ENCODE assay signal across 9 cellular contexts in the genomic region with DNA sequence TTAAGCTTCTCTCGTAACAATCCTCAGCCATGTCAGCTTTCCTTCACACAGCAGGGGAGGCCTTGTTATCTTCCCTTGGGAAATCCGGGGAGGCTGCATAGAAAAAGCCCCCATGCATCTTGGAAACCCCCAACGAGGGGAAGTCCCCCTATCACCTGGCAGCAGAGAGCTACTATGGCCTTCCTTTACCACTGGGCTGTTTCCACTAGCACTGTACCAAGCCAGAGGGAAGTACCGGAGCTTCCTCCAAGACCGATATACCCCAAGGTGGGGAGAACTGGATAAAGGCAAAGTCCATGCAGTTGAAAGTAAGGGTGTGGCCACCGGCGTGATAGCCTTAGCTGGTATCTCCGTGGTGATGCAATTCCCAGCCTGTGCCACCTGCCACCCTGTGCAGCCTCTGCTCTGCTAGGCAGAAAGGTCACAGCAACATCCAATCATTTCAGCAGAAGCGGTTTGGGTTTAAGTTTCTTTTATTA. TPM values are rescaled to one million over a fixed set of nuclear protein-coding genes. Genes with fewer than 3 reads are reported as not detected.
DNase-seq lines count a peak whose midpoint lies in the region; ATAC-seq, FAIRE-seq and TF ChIP-seq lines count a peak whose summit lies in the region.
"Had no signal": no experiment of that assay in that cellular context is flagged by ENCODE, and none has a peak within 500 bp of the region (broad histone marks: within the 10 kb centered on the region; RNA-seq: fewer than 3 reads in every experiment).

No MANE protein-coding gene starts in this region.

- ATAC-seq in GM19397 (IDR thresholded peaks at IDR 0.05; ENCODE audit: unreplicated experiment) (peak; percentile 41), HG03521 (IDR thresholded peaks at IDR 0.05; ENCODE audit: unreplicated experiment) (no peak), HG03139 (IDR thresholded peaks at IDR 0.05; ENCODE audit: unreplicated experiment) (no peak)

- H3K9ac ChIP-seq in HUES48 (ENCODE audit: low read depth, low read length) (no peak overlapping the region), H1 (replicated peaks in 1 of 4; ENCODE audit: extremely low read depth in 1 of 4, low read depth in 3 of 4, low read length in 3 of 4) (no peak overlapping the region)

- no peak overlapping the region for H3K18ac ChIP-seq in H1 (ENCODE audit: extremely low read depth, low read length)

- H3K4me3 ChIP-seq in HUES48 (ENCODE audit: low read depth, low read length) (no peak overlapping the region), H1 (ENCODE audit: extremely low read depth in 1 of 4, insufficient read depth in 2 of 4, low read depth in 3 of 4, low read length in 4 of 4) (no peak overlapping the region), SJCRH30 (no peak overlapping the region)

- H3K23me2 ChIP-seq in H1 (ENCODE audit: low read depth, low read length): peaks cover 5% of the 10 kb centered on the region; the same call in 1 of the 2 replicates

- peaks cover 10% of the 10 kb centered on the region; the same call in 1 of the 2 replicates for H3K27me3 ChIP-seq in HUES48 (ENCODE audit: control insufficient read depth, insufficient read depth, low read length)
- H3K27me3 ChIP-seq in H1 (replicated peaks in 1 of 4; ENCODE audit: control insufficient read depth in 3 of 4, extremely low read depth in 1 of 4, insufficient read depth in 3 of 4, low read length in 3 of 4): peaks cover 0 to 4% (median 0%) of the 10 kb centered on the region in 4 experiments; a peak in 3 of 7 replicates
- no peaks in the 10 kb centered on the region for H3K27me3 ChIP-seq in SJCRH30

- no peak for TF ChIP-seq RAD21 in H1 (IDR thresholded peaks at IDR 0.05 in 1 of 2, conservative IDR thresholded peaks at IDR 0.05 in 1 of 2; ENCODE audit: low read depth in 2 of 2, low read length in 2 of 2)

- no peak overlapping the region for H4K5ac ChIP-seq in H1 (ENCODE audit: insufficient read length, low read depth, low read length)

- peaks cover 17% of the 10 kb centered on the region; the same call in 1 of the 2 replicates for H3K4me1 ChIP-seq in HUES48 (ENCODE audit: control insufficient read depth, insufficient read depth, low read length)
- peaks cover 0 to 30% (median 11%) of the 10 kb centered on the region in 4 experiments; a peak in 6 of 7 replicates for H3K4me1 ChIP-seq in H1 (replicated peaks in 1 of 4; ENCODE audit: control insufficient read depth in 3 of 4, insufficient read depth in 4 of 4, low read length in 3 of 4)
- H3K4me1 ChIP-seq in SJCRH30: peaks cover 34% of the 10 kb centered on the region

- POLR2A ChIA-PET in H1 (lab: Charles Lee; ENCODE audit: partially characterized antibody): interaction anchor here (0.6 to 4.4 kb wide), 5 partner anchors 8 to 464 kb away, joined by 3 to 32 read pairs (median 3); no protein-coding TSS in a partner anchor

- no peak overlapping the region for H2AFZ ChIP-seq in H1 (ENCODE audit: low read length)

- H3K14ac ChIP-seq in H1 (ENCODE audit: insufficient read length): no peak overlapping the region

- H3K23ac ChIP-seq in H1 (ENCODE audit: insufficient read length): no peak overlapping the region

- CTCF ChIA-PET in H1 (lab: Charles Lee; ENCODE audit: partially characterized antibody): interaction anchor here (0.5 to 6.4 kb wide), 6 partner anchors 10 to 324 kb away, joined by 3 to 47 read pairs (median 12); no protein-coding TSS in a partner anchor

- DNase-seq in Caki2 (ENCODE audit: low read depth) (peak; percentile 39), H1 (ENCODE audit: low read depth in 1 of 2, low spot score in 2 of 2) (no peak), SJCRH30 (no peak)
- no peak for DNase-seq in stimulated activated CD4-positive, alpha-beta T cell treated with anti-CD3 and anti-CD28 coated beads, Interleukin-15, amount 100 ng/mL, for 24 hours

- H4K20me1 ChIP-seq in H1 (replicated peaks in 1 of 2; ENCODE audit: control insufficient read depth in 1 of 2, insufficient read depth in 2 of 2, low read length in 2 of 2): no peaks in the 10 kb centered on the region

- in situ Hi-C loops in Caki2 (cut with HindIII; ENCODE audit: low pct_unique_long_range_greater_than_20kb, low sequenced_read_pairs): no loop called here

- H3K4me2 ChIP-seq in H1 (ENCODE audit: insufficient read depth in 1 of 2, low read depth in 2 of 2, low read length in 2 of 2): 0 out of 4 replicates have a peak overlapping the region, but pooled peaks of 1 of the 2 experiments have one; percentile 6

- no peaks in the 10 kb centered on the region for H3K79me1 ChIP-seq in H1 (ENCODE audit: low read depth, low read length)

- peak overlapping the region; percentile 77 for H3K27ac ChIP-seq in HUES48 (ENCODE audit: low read depth, low read length)
- no peak overlapping the region for H3K27ac ChIP-seq in H1 (ENCODE audit: low read depth, low read length)
- no peak overlapping the region for H3K27ac ChIP-seq in SJCRH30

- no peak overlapping the region for H4K8ac ChIP-seq in H1 (ENCODE audit: extremely low read depth, insufficient read depth, low read length)

- no peak for TF ChIP-seq CTCF in H1 (IDR thresholded peaks at IDR 0.05; ENCODE audit: control extremely low read depth in 1 of 3, insufficient read depth in 1 of 3, low read depth in 1 of 3, low read length in 3 of 3)

- H3K56ac ChIP-seq in H1 (replicated peaks; ENCODE audit: insufficient read length, low read depth, low read length): no peak overlapping the region

- H4K91ac ChIP-seq in H1 (replicated peaks; ENCODE audit: insufficient read length, low read length): peak overlapping the region; percentile 80

- H2BK20ac ChIP-seq in H1 (ENCODE audit: low read length): no peak overlapping the region

- peak overlapping the region; percentile 53 for H2BK120ac ChIP-seq in H1 (replicated peaks; ENCODE audit: low read depth, low read length)

- FAIRE-seq in H1 (lab: Jason Lieb, UNC): no peak
- FAIRE-seq: endometrium had no signal

- H2BK12ac ChIP-seq in H1 (ENCODE audit: low read depth, low read length): peak overlapping the region; percentile 71

- 57% methylated on average over 9 of the region's 9 CpGs; no CpG with 5 or more reads in 1 of the 2 experiments for WGBS in H1 (ENCODE audit: extremely low coverage in 1 of 2, insufficient coverage in 1 of 2, insufficient read length in 1 of 2, insufficient replicate concordance in 2 of 2, low coverage in 1 of 2, low lambda C conversion rate in 2 of 2, missing lambda C conversion rate in 1 of 2), 2 experiments

- no peak for TF ChIP-seq POLR2A in H1 (IDR thresholded peaks at IDR 0.05; ENCODE audit: control extremely low read depth in 1 of 2, low read depth in 2 of 2, low read length in 2 of 2)

- H2BK15ac ChIP-seq in H1 (ENCODE audit: low read length): 0 out of 2 replicates have a peak overlapping the region, but pooled peaks have one; percentile 75

- TF ChIP-seq EP300 in H1 (IDR thresholded peaks at IDR 0.05; ENCODE audit: borderline replicate concordance in 1 of 2, low read depth in 2 of 2, low read length in 2 of 2): peak in 1 of 2 experiments; percentile 81; a peak in 1 of 3 replicates

- H3K4ac ChIP-seq in H1 (replicated peaks; ENCODE audit: insufficient read length, low read depth, low read length): peak overlapping the region; percentile 77

- H3K9me3 ChIP-seq in HUES48 (ENCODE audit: control insufficient read depth, insufficient read depth, low read length) (no peaks in the 10 kb centered on the region), H1 (ENCODE audit: insufficient read depth in 2 of 2, low read depth in 1 of 2, low read length in 1 of 2) (no peaks in the 10 kb centered on the region), SJCRH30 (replicated peaks) (no peaks in the 10 kb centered on the region)

- H3K79me2 ChIP-seq in H1 (ENCODE audit: control insufficient read depth in 1 of 2, insufficient read depth in 2 of 2, low read length in 2 of 2): peaks cover 0 to 1% of the 10 kb centered on the region in 2 experiments; a peak in 1 of 4 replicates

- no peak overlapping the region for H2AK5ac ChIP-seq in H1 (ENCODE audit: low read depth, low read length)

- no peaks in the 10 kb centered on the region for H3K36me3 ChIP-seq in HUES48 (ENCODE audit: control insufficient read depth, insufficient read depth, low read length)
- H3K36me3 ChIP-seq in H1 (ENCODE audit: control insufficient read depth in 2 of 4, insufficient read depth in 4 of 4, low read length in 3 of 4): no peaks in the 10 kb centered on the region
- H3K36me3 ChIP-seq in SJCRH30: no peaks in the 10 kb centered on the region

- H2BK5ac ChIP-seq in H1 (ENCODE audit: low read depth, low read length): peak overlapping the region; percentile 41; the same call in 1 of the 2 replicates

TF ChIP-seq in H1, 55 proteins besides CTCF, POLR2A, EP300 and RAD21 (continues in another document):
- no peak for TF ChIP-seq POLR2AphosphoS5 (IDR thresholded peaks at IDR 0.05; ENCODE audit: low read depth, low read length)
- TF ChIP-seq SRF (IDR thresholded peaks at IDR 0.05; ENCODE audit: low read depth, low read length): no peak
- TF ChIP-seq FOSL1 (IDR thresholded peaks at IDR 0.05; ENCODE audit: insufficient read depth, low read depth, low read length): no peak
- no peak for TF ChIP-seq CHD1 (IDR thresholded peaks at IDR 0.05; ENCODE audit: low read depth, low read length)

RNA-seq across cellular contexts. Expression of a gene that starts 4.4 kb away (rescaled TPM):
- total RNA-seq in Caki2 (2014; rRNA removed; shearing (Covaris generic); ENCODE audit: low replicate concordance): 20.5 and 35.9 TPM in 2 replicates
- 39.8 and 41.5 TPM in 2 replicates for total RNA-seq in H1 (2021; fragmentation: NEBNext Ultra II Directional; extraction: Animal tissue kit (Norgen Biotek cat#: 25700))
- 8.3 and 13.3 TPM in 2 replicates for polyA plus RNA-seq in H1 (2011; rRNA removed)
- polyA plus RNA-seq in H1 (2011; cell fraction: cytosol; rRNA removed): 11.5 TPM
- 16.9 TPM for polyA plus RNA-seq in H1 (2011; cell fraction: nucleus; rRNA removed)
- polyA plus RNA-seq in H1 (2012, experiment 1 of 2): 20.3 to 37.3 TPM (median 30.6 TPM) in 4 replicates
- 19.9 TPM for polyA plus RNA-seq in H1 (2012, experiment 2 of 2)
- polyA plus RNA-seq in H1 (2013, experiment 1 of 2): 21.5 TPM
- polyA plus RNA-seq in H1 (2013, experiment 2 of 2): 22.1 TPM
- 12.5 and 16.1 TPM in 2 replicates for polyA minus RNA-seq in H1 (2011; rRNA and poly(A)+ RNA removed)
- 21.2 TPM for polyA minus RNA-seq in H1 (2011; cell fraction: cytosol; rRNA and poly(A)+ RNA removed)
- polyA minus RNA-seq in H1 (2011; cell fraction: nucleus; rRNA and poly(A)+ RNA removed): 16.3 TPM
- total RNA-seq in SJCRH30 (2014; rRNA removed; shearing (Covaris generic)): 29.1 and 29.7 TPM in 2 replicates

RNA-seq across cellular contexts. Expression of a gene that starts 30.6 kb away (rescaled TPM):
- total RNA-seq in Caki2 (2014; rRNA removed; shearing (Covaris generic); ENCODE audit: low replicate concordance): 50.5 and 52.0 TPM in 2 replicates
- 85.4 and 90.5 TPM in 2 replicates for total RNA-seq in H1 (2021; fragmentation: NEBNext Ultra II Directional; extraction: Animal tissue kit (Norgen Biotek cat#: 25700))
- polyA plus RNA-seq in H1 (2011; rRNA removed): 40.8 and 52.9 TPM in 2 replicates
- polyA plus RNA-seq in H1 (2011; cell fraction: cytosol; rRNA removed): 67.0 TPM
- 43.8 TPM for polyA plus RNA-seq in H1 (2011; cell fraction: nucleus; rRNA removed)
- polyA plus RNA-seq in H1 (2012, experiment 1 of 2): 77.2 to 107 TPM (median 93.2 TPM) in 4 replicates
- polyA plus RNA-seq in H1 (2012, experiment 2 of 2): 90.7 TPM
- polyA plus RNA-seq in H1 (2013, experiment 1 of 2): 49.5 TPM
- 51.4 TPM for polyA plus RNA-seq in H1 (2013, experiment 2 of 2)
- polyA minus RNA-seq in H1 (2011; rRNA and poly(A)+ RNA removed): 98.1 and 103 TPM in 2 replicates
- 54.5 TPM for polyA minus RNA-seq in H1 (2011; cell fraction: cytosol; rRNA and poly(A)+ RNA removed)
- 37.1 TPM for polyA minus RNA-seq in H1 (2011; cell fraction: nucleus; rRNA and poly(A)+ RNA removed)
- 111 and 112 TPM in 2 replicates for total RNA-seq in SJCRH30 (2014; rRNA removed; shearing (Covaris generic))
